ENCODE assay signal across 14 cellular contexts in the genomic region with DNA sequence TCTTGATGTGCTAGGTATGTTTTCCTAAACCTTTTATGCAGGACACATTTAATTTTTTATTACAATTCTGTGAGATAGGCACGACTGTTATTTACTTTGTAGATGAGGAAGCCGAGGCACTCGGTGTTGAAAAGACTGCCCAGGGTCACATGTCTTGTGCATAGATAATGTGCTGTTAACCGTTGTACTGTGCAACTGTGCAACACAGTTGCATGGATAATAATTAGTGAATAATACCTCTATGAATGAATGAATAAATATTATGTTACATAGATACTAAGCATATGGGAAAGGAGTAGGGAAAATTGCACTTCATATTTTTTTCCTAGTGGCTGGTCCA.
"Had no signal": no experiment of that assay in that cellular context is flagged by ENCODE, and none has a peak within 500 bp of the region (broad histone marks: within the 10 kb centered on the region; RNA-seq: fewer than 3 reads in every experiment).

No MANE protein-coding gene starts in this region.

- H3K27ac ChIP-seq: suprapubic skin, uterus had no signal

- H3K4me3 ChIP-seq: smooth muscle cell, suprapubic skin, thyroid gland, uterus had no signal

- H3K9me3 ChIP-seq: suprapubic skin, thyroid gland, uterus had no signal

- H3K4me1 ChIP-seq: uterus had no signal

- H3K9me3 Mint-ChIP-seq: immature natural killer cell; naive thymus-derived CD8-positive, alpha-beta T cell; neural crest cell; stimulated activated effector memory CD8-positive, alpha-beta T cell treated with anti-CD3 and anti-CD28 coated beads, Interleukin-12 subunit alpha, Interleukin-12 subunit beta, amount 100 ng/mL, for 72 hours; type B pancreatic cell had no signal

- H3K27me3 Mint-ChIP-seq: type B pancreatic cell had no signal

- H3K4me3 Mint-ChIP-seq: immature natural killer cell; naive thymus-derived CD8-positive, alpha-beta T cell; neural crest cell; stimulated activated effector memory CD8-positive, alpha-beta T cell treated with anti-CD3 and anti-CD28 coated beads, Interleukin-12 subunit alpha, Interleukin-12 subunit beta, amount 100 ng/mL, for 72 hours; type B pancreatic cell had no signal

- DNase-seq: cortex of kidney; posterior cingulate gyrus; stimulated activated CD4-positive, alpha-beta T cell treated with anti-CD3 and anti-CD28 coated beads, Interleukin-4, amount 100 ng/mL, for 1 hour; stimulated activated CD8-positive, alpha-beta memory T cell treated with anti-CD3 and anti-CD28 coated beads, Interleukin-4, amount 100 ng/mL, for 48 hours; stimulated activated naive CD8-positive, alpha-beta T cell treated with anti-CD3 and anti-CD28 coated beads, Interleukin-15, Interleukin-2, amounts not matched to agents 100 U/mL and 50 U/mL, for 24 hours; thyroid gland; uterus had no signal

- ATAC-seq: stimulated activated naive CD8-positive, alpha-beta T cell treated with anti-CD3 and anti-CD28 coated beads, Interleukin-15, Interleukin-2, amounts not matched to agents 100 U/mL and 50 U/mL, for 24 hours had no signal

- H3K27me3 ChIP-seq: suprapubic skin, thyroid gland, uterus had no signal

- H3K36me3 Mint-ChIP-seq: immature natural killer cell; naive thymus-derived CD8-positive, alpha-beta T cell; stimulated activated effector memory CD8-positive, alpha-beta T cell treated with anti-CD3 and anti-CD28 coated beads, Interleukin-12 subunit alpha, Interleukin-12 subunit beta, amount 100 ng/mL, for 72 hours; type B pancreatic cell had no signal

- H3K36me3 ChIP-seq: suprapubic skin, thyroid gland, uterus had no signal

- H3K27ac Mint-ChIP-seq: immature natural killer cell; naive thymus-derived CD8-positive, alpha-beta T cell; stimulated activated effector memory CD8-positive, alpha-beta T cell treated with anti-CD3 and anti-CD28 coated beads, Interleukin-12 subunit alpha, Interleukin-12 subunit beta, amount 100 ng/mL, for 72 hours; type B pancreatic cell had no signal

- H3K4me1 Mint-ChIP-seq: immature natural killer cell had no signal

- H3K4me2 ChIP-seq: smooth muscle cell had no signal
